In genomic region chr17:8192070-8192815, GRCh38 we compare ENCODE assay signal across 1 cellular context.
TF ChIP-seq lines count a peak whose summit lies in the region.

No MANE protein-coding gene starts in this region.

TF ChIP-seq in HepG2, 621 proteins besides CTCF, POLR2A, EP300 and RAD21 (continues in another document):
- TF ChIP-seq SSRP1 (CRISPR knock-in tag; IDR thresholded peaks at IDR 0.05) (0 out of 2 replicates have a peak, but pooled peaks have one; percentile 23), BHLHE40 (IDR thresholded peaks at IDR 0.05; ENCODE audit: low read length) (peak; percentile 86), MNT (IDR thresholded peaks at IDR 0.05) (peak; percentile 58), CEBPG (CRISPR knock-in tag; IDR thresholded peaks at IDR 0.05) (peak; percentile 69), FOXC1 (CRISPR knock-in tag; IDR thresholded peaks at IDR 0.05; ENCODE audit: borderline replicate concordance) (peak; percentile 39; the same call in 1 of the 2 replicates), FOXA1 (IDR thresholded peaks at IDR 0.05) (no peak), FOXA1 (CRISPR knock-in tag; IDR thresholded peaks at IDR 0.05) (peak; percentile 9; the same call in 1 of the 2 replicates), SMC3 (IDR thresholded peaks at IDR 0.05; ENCODE audit: low read length) (no peak), THAP7 (CRISPR knock-in tag; IDR thresholded peaks at IDR 0.05) (no peak), XRCC5 (optimal IDR thresholded peaks at IDR 0.05; ENCODE audit: low read length) (peak; percentile 14), ZNF12 (CRISPR knock-in tag; IDR thresholded peaks at IDR 0.05) (peak; percentile 68; the same call in 1 of the 2 replicates), KMT2B (CRISPR knock-in tag; IDR thresholded peaks at IDR 0.05) (peak; percentile 35; the same call in 1 of the 2 replicates), SAP130 (CRISPR knock-in tag; IDR thresholded peaks at IDR 0.05; ENCODE audit: low read depth) (peak; percentile 82), KAT8 (CRISPR knock-in tag; IDR thresholded peaks at IDR 0.05) (peak; percentile 41; the same call in 1 of the 2 replicates), THAP11 (CRISPR knock-in tag; IDR thresholded peaks at IDR 0.05) (peak; percentile 25; the same call in 1 of the 2 replicates), ATF2 (CRISPR knock-in tag; IDR thresholded peaks at IDR 0.05) (0 out of 2 replicates have a peak, but pooled peaks have one; percentile 26), MBNL3 (CRISPR knock-in tag; conservative IDR thresholded peaks at IDR 0.05) (no peak), IKZF5 (CRISPR knock-in tag; IDR thresholded peaks at IDR 0.05) (peak; percentile 16; the same call in 1 of the 2 replicates), SIN3A (IDR thresholded peaks at IDR 0.05; ENCODE audit: borderline replicate concordance, low read depth, low read length) (peak; percentile 75; the same call in 1 of the 2 replicates), CEBPB (IDR thresholded peaks at IDR 0.05; ENCODE audit: borderline replicate concordance, low read depth, low read length) (peak; percentile 43; the same call in 1 of the 2 replicates), ZNF496 (CRISPR knock-in tag; IDR thresholded peaks at IDR 0.05; ENCODE audit: insufficient replicate concordance) (no peak), GATAD1 (CRISPR knock-in tag; IDR thresholded peaks at IDR 0.05) (peak; percentile 60; the same call in 1 of the 2 replicates), MXI1 (IDR thresholded peaks at IDR 0.05; ENCODE audit: borderline replicate concordance, low read depth, low read length) (peak; percentile 42; the same call in 1 of the 3 replicates), MAX (IDR thresholded peaks at IDR 0.05) (peak; percentile 52), PHF5A (CRISPR knock-in tag; IDR thresholded peaks at IDR 0.05; ENCODE audit: low read depth, unreplicated experiment) (peak; percentile 62), USF2 (IDR thresholded peaks at IDR 0.05; ENCODE audit: low read depth, low read length) (peak; percentile 100), USF2 (CRISPR knock-in tag; IDR thresholded peaks at IDR 0.05; ENCODE audit: borderline replicate concordance) (peak; percentile 99; the same call in 1 of the 2 replicates), ZHX2 (IDR thresholded peaks at IDR 0.05; ENCODE audit: low read depth) (no peak), ZHX2 (CRISPR knock-in tag; IDR thresholded peaks at IDR 0.05; ENCODE audit: borderline replicate concordance) (no peak), ZNF780A (CRISPR knock-in tag; IDR thresholded peaks at IDR 0.05) (no peak), FOXK2 (IDR thresholded peaks at IDR 0.05) (0 out of 2 replicates have a peak, but pooled peaks have one; percentile 29), ZFP36L1 (CRISPR knock-in tag; IDR thresholded peaks at IDR 0.05) (0 out of 2 replicates have a peak, but pooled peaks have one; percentile 7), NFYB (CRISPR knock-in tag; IDR thresholded peaks at IDR 0.05) (peak; percentile 79), SOX13 (IDR thresholded peaks at IDR 0.05) (no peak), SOX13 (CRISPR knock-in tag; conservative IDR thresholded peaks at IDR 0.05 in 1 of 2, IDR thresholded peaks at IDR 0.05 in 1 of 2) (0 out of 4 replicates have a peak, but pooled peaks of 1 of the 2 experiments have one; percentile 5), ZNF761 (CRISPR knock-in tag; conservative IDR thresholded peaks at IDR 0.05) (no peak), ZNF788 (CRISPR knock-in tag; IDR thresholded peaks at IDR 0.05; ENCODE audit: borderline replicate concordance) (no peak), ZNF710 (CRISPR knock-in tag; IDR thresholded peaks at IDR 0.05; ENCODE audit: borderline replicate concordance) (0 out of 2 replicates have a peak, but pooled peaks have one; percentile 41), ZSCAN30 (CRISPR knock-in tag; IDR thresholded peaks at IDR 0.05) (no peak), DRAP1 (CRISPR knock-in tag; IDR thresholded peaks at IDR 0.05) (peak; percentile 84), SNAI1 (CRISPR knock-in tag; IDR thresholded peaks at IDR 0.05; ENCODE audit: borderline replicate concordance) (no peak), ATF5 (CRISPR knock-in tag; IDR thresholded peaks at IDR 0.05; ENCODE audit: low read depth) (no peak), POLR2G (IDR thresholded peaks at IDR 0.05; ENCODE audit: low read depth, low read length) (peak; percentile 83), NFYC (CRISPR knock-in tag; IDR thresholded peaks at IDR 0.05) (peak; percentile 93), TBX3 (IDR thresholded peaks at IDR 0.05; ENCODE audit: borderline replicate concordance) (no peak), MEF2D (CRISPR knock-in tag; IDR thresholded peaks at IDR 0.05) (0 out of 2 replicates have a peak, but pooled peaks have one; percentile 49), ZNF230 (CRISPR knock-in tag; IDR thresholded peaks at IDR 0.05) (peak; percentile 13; the same call in 1 of the 2 replicates), TBL1XR1 (IDR thresholded peaks at IDR 0.05; ENCODE audit: borderline replicate concordance, low read length, partially characterized antibody) (peak; percentile 27), ZNF883 (CRISPR knock-in tag; IDR thresholded peaks at IDR 0.05; ENCODE audit: not compliant biosample characterization) (no peak), YEATS2 (CRISPR knock-in tag; IDR thresholded peaks at IDR 0.05; ENCODE audit: borderline replicate concordance) (peak; percentile 54; the same call in 1 of the 2 replicates), ZNF431 (CRISPR knock-in tag; IDR thresholded peaks at IDR 0.05; ENCODE audit: borderline replicate concordance, low read depth) (0 out of 2 replicates have a peak, but pooled peaks have one; percentile 49), ISL2 (CRISPR knock-in tag; IDR thresholded peaks at IDR 0.05) (no peak), LCORL (IDR thresholded peaks at IDR 0.05) (no peak), LCORL (CRISPR knock-in tag; IDR thresholded peaks at IDR 0.05) (peak; percentile 50; the same call in 1 of the 2 replicates)
